ENCODE assay signal across 12 cellular contexts in the genomic region with DNA sequence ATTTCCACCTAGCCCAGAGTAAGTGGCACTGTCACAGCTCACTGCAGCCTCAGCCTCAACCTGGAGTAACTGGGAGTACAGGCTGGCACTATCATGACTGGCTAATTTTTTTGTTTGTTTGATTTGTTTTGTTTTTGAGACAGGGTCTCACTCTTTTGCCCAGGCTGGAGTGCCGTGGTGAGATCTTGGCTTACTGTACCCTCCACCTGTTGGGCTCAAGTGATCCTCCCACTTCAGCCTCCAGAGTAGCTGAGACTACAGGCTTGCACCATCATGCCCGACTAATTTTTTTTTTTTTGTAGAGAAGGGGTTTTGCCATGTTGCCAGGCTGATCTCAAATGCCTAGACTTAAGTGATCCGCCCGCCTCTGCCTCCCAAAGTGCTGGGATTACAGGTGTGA. TPM values are rescaled to one million over a fixed set of nuclear protein-coding genes. Genes with fewer than 3 reads are reported as not detected.
A peak's percentile ranks its signal among the peaks of the same experiment; 100 is the strongest.
DNase-seq lines count a peak whose midpoint lies in the region; ATAC-seq, FAIRE-seq and TF ChIP-seq lines count a peak whose summit lies in the region.
"Had no signal": no experiment of that assay in that cellular context is flagged by ENCODE, and none has a peak within 500 bp of the region (broad histone marks: within the 10 kb centered on the region; RNA-seq: fewer than 3 reads in every experiment).

No MANE protein-coding gene starts in this region.

- H2AFZ ChIP-seq in MM.1S (ENCODE audit: low read length) = no peak overlapping the region

- H3K4me3 ChIP-seq in MM.1S (ENCODE audit: low read length) (0 out of 2 replicates have a peak overlapping the region, but pooled peaks have one; percentile 73), endocrine pancreas (ENCODE audit: control insufficient read depth, insufficient read depth, low read length) (peak overlapping the region; percentile 89), gastrocnemius medialis (no peak overlapping the region)

- no peak for ATAC-seq in gastrocnemius medialis

- peaks cover 7% of the 10 kb centered on the region for H3F3A ChIP-seq in MM.1S (ENCODE audit: insufficient read depth, low read length)

- TF ChIP-seq CTCF in MM.1S (IDR thresholded peaks at IDR 0.05; ENCODE audit: low read length) = no peak
- no peak for TF ChIP-seq CTCF in gastrocnemius medialis (IDR thresholded peaks at IDR 0.05 in 4 of 5, conservative IDR thresholded peaks at IDR 0.05 in 1 of 5)

- H3K27me3 Mint-ChIP-seq in activated CD4-positive, alpha-beta T cell treated with anti-CD3 and anti-CD28 coated beads, Interleukin-2, amount 10 ng/mL, durations not matched to agents 24 days and 14 days = peaks cover 8% of the 10 kb centered on the region

- in situ Hi-C loops in gastrocnemius medialis (cut with MboI; ENCODE audit: low sequenced_read_pairs in 4 of 4) = loop anchor here in 3 of 4 donors (10.0 kb wide), 2 partner anchors 75 to 85 kb away; no protein-coding TSS in a partner anchor

- FAIRE-seq in urothelium cell line (lab: Jason Lieb, UNC) (no peak), H54 (lab: Jason Lieb, UNC) (no peak)
- FAIRE-seq: GM12891 had no signal

- peak overlapping the region; percentile 97 for H3K4me3 Mint-ChIP-seq in activated CD4-positive, alpha-beta T cell treated with anti-CD3 and anti-CD28 coated beads, Interleukin-2, amount 10 ng/mL, durations not matched to agents 24 days and 14 days

- H3K36me3 ChIP-seq in MM.1S (replicated peaks; ENCODE audit: insufficient read depth, low read length) (no peaks in the 10 kb centered on the region), endocrine pancreas (ENCODE audit: control insufficient read depth, insufficient read depth, low read length) (no peaks in the 10 kb centered on the region), gastrocnemius medialis (no peaks in the 10 kb centered on the region)

- no peak for DNase-seq in activated CD4-positive, alpha-beta T cell treated with anti-CD3 and anti-CD28 coated beads, Interleukin-2, amount 10 ng/mL, durations not matched to agents 24 days and 14 days
- no peak for DNase-seq in activated CD4-positive, alpha-beta T cell treated with anti-CD3 and anti-CD28 coated beads, Interleukin-2, amount 50 U/mL, for 1 hour
- DNase-seq in MM.1S (no peak), gastrocnemius medialis (no peak), urothelium cell line (ENCODE audit: low spot score) (no peak), H54 (ENCODE audit: insufficient read length, low spot score) (no peak), NCI-H748 treated with DMSO at 0.1 percent for 48 hours (lab: John Stamatoyannopoulos, UW) (no peak)
- DNase-seq: islet precursor cell; NCI-H1930; stimulated activated CD8-positive, alpha-beta memory T cell treated with anti-CD3 and anti-CD28 coated beads, Interleukin-4, amount 100 ng/mL, for 48 hours had no signal

- intact Hi-C loops in activated CD4-positive, alpha-beta T cell treated with anti-CD3 and anti-CD28 coated beads, Interleukin-2, amount 10 ng/mL, durations not matched to agents 24 days and 14 days (cut with micrococcal nuclease) = loop anchor here (2.0 to 5.0 kb wide), 3 partner anchors 13 to 662 kb away; no protein-coding TSS in a partner anchor
- intact Hi-C loops in gastrocnemius medialis (cut with DNase I; ENCODE audit: low total_unique reads) = loop anchor here (1.0 to 10.0 kb wide), 5 partner anchors 27 to 445 kb away; partner anchors contain the start of genes ALDH9A1 and TMCO1

- peaks cover 73% of the 10 kb centered on the region for H3K79me2 ChIP-seq in MM.1S (ENCODE audit: low read length)

- peaks cover 11% of the 10 kb centered on the region for H3K36me3 Mint-ChIP-seq in activated CD4-positive, alpha-beta T cell treated with anti-CD3 and anti-CD28 coated beads, Interleukin-2, amount 10 ng/mL, durations not matched to agents 24 days and 14 days (ENCODE audit: low read depth)

- peaks cover 26% of the 10 kb centered on the region for H3K4me1 Mint-ChIP-seq in activated CD4-positive, alpha-beta T cell treated with anti-CD3 and anti-CD28 coated beads, Interleukin-2, amount 10 ng/mL, durations not matched to agents 24 days and 14 days

- H3K9me3 Mint-ChIP-seq in activated CD4-positive, alpha-beta T cell treated with anti-CD3 and anti-CD28 coated beads, Interleukin-2, amount 10 ng/mL, durations not matched to agents 24 days and 14 days = no peaks in the 10 kb centered on the region

- TF ChIP-seq POLR2A in gastrocnemius medialis (IDR thresholded peaks at IDR 0.05) (no peak), H54 (IDR thresholded peaks at IDR 0.05; ENCODE audit: low read depth, low read length) (no peak)

- H3K27me3 ChIP-seq in MM.1S (replicated peaks; ENCODE audit: insufficient read depth, low read length) (no peaks in the 10 kb centered on the region), endocrine pancreas (ENCODE audit: control insufficient read depth, insufficient read depth, low read length) (no peaks in the 10 kb centered on the region), gastrocnemius medialis (no peaks in the 10 kb centered on the region)

- H3K27ac Mint-ChIP-seq in activated CD4-positive, alpha-beta T cell treated with anti-CD3 and anti-CD28 coated beads, Interleukin-2, amount 10 ng/mL, durations not matched to agents 24 days and 14 days = no peak overlapping the region

- peaks cover 39% of the 10 kb centered on the region for H4K20me1 ChIP-seq in MM.1S (ENCODE audit: insufficient read depth, low read length)

- peak overlapping the region; percentile 67 for H3K4me2 ChIP-seq in MM.1S (ENCODE audit: low read depth, low read length)

- H3K9ac ChIP-seq in MM.1S (ENCODE audit: low read length) = peak overlapping the region; percentile 92; the same call in 1 of the 2 replicates
- no peak overlapping the region for H3K9ac ChIP-seq in endocrine pancreas (ENCODE audit: control insufficient read depth, insufficient read depth, low read length)

- H3K9me3 ChIP-seq in MM.1S (replicated peaks; ENCODE audit: insufficient read depth, low read length) = no peaks in the 10 kb centered on the region
- H3K9me3 ChIP-seq in endocrine pancreas (ENCODE audit: control insufficient read depth, low read length) = no peaks in the 10 kb centered on the region
- no peaks in the 10 kb centered on the region for H3K9me3 ChIP-seq in gastrocnemius medialis

- H3K27ac ChIP-seq in MM.1S (ENCODE audit: low read length) = no peak overlapping the region
- H3K27ac ChIP-seq in gastrocnemius medialis = peak overlapping the region in 3 of 4 donors; percentile 87 to 97 (median 97)

- H3K9me2 ChIP-seq in MM.1S (replicated peaks; ENCODE audit: insufficient read depth, low read length) = no peaks in the 10 kb centered on the region

- H3K4me1 ChIP-seq in MM.1S (ENCODE audit: low read length) (peaks cover 6% of the 10 kb centered on the region), endocrine pancreas (ENCODE audit: control insufficient read depth, insufficient read depth, low read length) (peaks cover 6% of the 10 kb centered on the region), gastrocnemius medialis (peaks cover 8 to 18% of the 10 kb centered on the region in 2 donors)

RNA-seq across cellular contexts. Expression of gene UCK2, which starts 2.5 kb away (rescaled TPM):
- total RNA-seq in activated CD4-positive, alpha-beta T cell treated with anti-CD3 and anti-CD28 coated beads, Interleukin-2, amount 10 ng/mL, durations not matched to agents 24 days and 14 days = 108 and 110 TPM in 2 replicates
- 10 to 100 TPM; 14.0 to 32.7 (median 24.1) TPM for total RNA-seq in gastrocnemius medialis

Comparison
In these comparisons a context has a peak if more than half of its experiments do, and no peak if none do; other contexts are left out.
1. H3K4me3 ChIP-seq: peak in MM.1S (single experiment) and endocrine pancreas (single experiment); none in gastrocnemius medialis (0 of 4).